23 cellular contexts compared by ENCODE assay signal in the genomic region with DNA sequence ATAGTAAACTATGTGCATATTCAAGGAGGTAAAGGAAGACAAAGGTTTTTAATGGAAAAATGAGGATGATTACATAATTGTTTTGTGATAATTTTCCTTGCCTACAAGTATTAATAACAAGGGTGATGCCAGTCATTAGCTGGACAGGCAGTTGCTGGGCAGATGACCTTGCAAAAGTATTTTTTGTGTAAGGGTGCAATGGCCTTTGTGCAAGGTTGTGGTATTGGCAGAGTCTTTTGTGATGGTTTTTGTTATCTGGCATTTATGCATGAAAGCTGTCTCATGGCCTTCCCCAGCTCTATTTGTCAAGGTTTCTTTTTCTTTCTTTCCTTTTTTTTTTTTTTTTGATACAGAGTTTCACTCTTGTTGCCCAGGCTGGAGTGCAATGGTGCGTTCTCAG.
"Had no signal": no experiment of that assay in that cellular context is flagged by ENCODE, and none has a peak within 500 bp of the region (broad histone marks: within the 10 kb centered on the region; RNA-seq: fewer than 3 reads in every experiment).

No MANE protein-coding gene starts in this region.

- ATAC-seq: natural killer cell; psoas muscle; right cardiac atrium; right lobe of liver; stimulated activated effector memory CD8-positive, alpha-beta T cell treated with anti-CD3 and anti-CD28 coated beads, Interleukin-12 subunit alpha, Interleukin-12 subunit beta, amount 100 ng/mL, for 72 hours had no signal

- H3K27me3 ChIP-seq: neutrophil, ovary, right lobe of liver, sigmoid colon, stomach, thyroid gland, tibial nerve, upper lobe of left lung had no signal

- H3K4me3 ChIP-seq: ovary, psoas muscle, right lobe of liver, sigmoid colon, stomach, thoracic aorta, thyroid gland, tibial nerve, upper lobe of left lung had no signal

- H3K27ac ChIP-seq: neutrophil, ovary, parathyroid adenoma, psoas muscle, right lobe of liver, sigmoid colon, stomach, thoracic aorta, thyroid gland, tibial nerve, upper lobe of left lung had no signal

- H3K36me3 ChIP-seq: neutrophil, ovary, right lobe of liver, sigmoid colon, stomach, thoracic aorta, thyroid gland, tibial nerve, upper lobe of left lung had no signal

- H3K9me3 ChIP-seq: neutrophil, ovary, psoas muscle, right lobe of liver, sigmoid colon, stomach, thoracic aorta, thyroid gland, tibial nerve, upper lobe of left lung had no signal

- H3K9ac ChIP-seq: parathyroid adenoma had no signal

- DNase-seq: naive thymus-derived CD4-positive, alpha-beta T cell; natural killer cell; ovary; posterior cingulate gyrus; psoas muscle; right cardiac atrium; right lobe of liver; sigmoid colon; small intestine; stimulated activated CD4-positive, alpha-beta T cell treated with anti-CD3 and anti-CD28 coated beads, Interleukin-15, amount 100 ng/mL, for 24 hours; stimulated activated CD4-positive, alpha-beta T cell treated with anti-CD3 and anti-CD28 coated beads, Interleukin-2, amount 100 ng/mL, for 24 hours; stimulated activated CD4-positive, alpha-beta T cell treated with anti-CD3 and anti-CD28 coated beads, Interleukin-2, amount 100 ng/mL, for 48 hours; stimulated activated CD4-positive, alpha-beta T cell treated with anti-CD3 and anti-CD28 coated beads, Interleukin-4, amount 100 ng/mL, for 24 hours; stimulated activated naive B cell treated with anti-CD40 and anti-IgM and Interleukin-4, amounts not matched to agents 10 μg/mL and 1 μg/mL and 100 μg/mL, for 72 hours; stimulated activated naive CD4-positive, alpha-beta T cell treated with Interleukin-2 at 50 U/mL for 16 hours; stomach; thyroid gland had no signal
